Comparison of ENCODE assay signal across 25 cellular contexts in genomic region chr12:99649551-99649950, GRCh38. TPM values are rescaled to one million over a fixed set of nuclear protein-coding genes. Genes with fewer than 3 reads are reported as not detected.
DNase-seq lines count a peak whose midpoint lies in the region; ATAC-seq and TF ChIP-seq lines count a peak whose summit lies in the region.
"Had no signal": no experiment of that assay in that cellular context is flagged by ENCODE, and none has a peak within 500 bp of the region (broad histone marks: within the 10 kb centered on the region; RNA-seq: fewer than 3 reads in every experiment).

No MANE protein-coding gene starts in this region.

- TF ChIP-seq CTCF in GM23338 (conservative IDR thresholded peaks at IDR 0.05; ENCODE audit: low read depth in 2 of 2) = peak; percentile 12 to 45; a peak in 2 of 4 replicates
- peak; percentile 33 for TF ChIP-seq CTCF in epithelial cell of proximal tubule (conservative IDR thresholded peaks at IDR 0.05; ENCODE audit: low read depth, low read length)
- TF ChIP-seq CTCF in neural progenitor cell (IDR thresholded peaks at IDR 0.05) = peak; percentile 21
- TF ChIP-seq CTCF in chondrocyte (IDR thresholded peaks at IDR 0.05) = no peak

- no peak overlapping the region for H3K27ac ChIP-seq in GM23338 (ENCODE audit: low read depth)
- H3K27ac ChIP-seq in neural progenitor cell = no peak overlapping the region
- H3K27ac ChIP-seq: HL-60 had no signal

- H3K27me3 ChIP-seq in GM23338 (ENCODE audit: insufficient read depth) = no peaks in the 10 kb centered on the region
- no peaks in the 10 kb centered on the region for H3K27me3 ChIP-seq in neural progenitor cell

- H3K4me3 ChIP-seq in GM23338 = no peak overlapping the region
- no peak overlapping the region for H3K4me3 ChIP-seq in epithelial cell of proximal tubule (ENCODE audit: low read depth, low read length)
- H3K4me3 ChIP-seq in neural progenitor cell = no peak overlapping the region
- H3K4me3 ChIP-seq: GM12878, HAP-1 had no signal

- H3K4me1 Mint-ChIP-seq in GM23338 (peaks cover 3% of the 10 kb centered on the region; the same call in 2 of the 3 replicates), neural progenitor cell (no peaks in the 10 kb centered on the region), chondrocyte (ENCODE audit: low read depth) (no peaks in the 10 kb centered on the region)

- H3K4me3 Mint-ChIP-seq in GM23338 (no peak overlapping the region), neural progenitor cell (no peak overlapping the region), chondrocyte (ENCODE audit: unreplicated experiment) (no peak overlapping the region)
- H3K4me3 Mint-ChIP-seq: CD4-positive, alpha-beta T cell had no signal

- H3K36me3 Mint-ChIP-seq in GM23338 (ENCODE audit: low read depth) (no peaks in the 10 kb centered on the region), neural progenitor cell (no peaks in the 10 kb centered on the region), chondrocyte (ENCODE audit: low read depth) (no peaks in the 10 kb centered on the region)

- no peaks in the 10 kb centered on the region for H3K27me3 Mint-ChIP-seq in GM23338 (ENCODE audit: insufficient read depth, low read depth, poor library complexity)
- no peaks in the 10 kb centered on the region for H3K27me3 Mint-ChIP-seq in neural progenitor cell (ENCODE audit: insufficient read depth, low read depth)
- H3K27me3 Mint-ChIP-seq in chondrocyte (ENCODE audit: low read depth) = peaks cover 4% of the 10 kb centered on the region
- H3K27me3 Mint-ChIP-seq: CD4-positive, alpha-beta T cell had no signal

- H3K27ac Mint-ChIP-seq in GM23338 (no peak overlapping the region), neural progenitor cell (no peak overlapping the region), chondrocyte (ENCODE audit: unreplicated experiment) (no peak overlapping the region)
- H3K27ac Mint-ChIP-seq: CD4-positive, alpha-beta T cell had no signal

- H3K4me2 ChIP-seq in GM23338 = no peak overlapping the region
- H3K4me2 ChIP-seq in neural progenitor cell = no peak overlapping the region

- H3K79me2 ChIP-seq in GM23338 (replicated peaks; ENCODE audit: insufficient read depth) = no peaks in the 10 kb centered on the region
- H3K79me2 ChIP-seq in neural progenitor cell (ENCODE audit: low read depth) = no peaks in the 10 kb centered on the region

- H3K9ac ChIP-seq in neural progenitor cell = no peak overlapping the region

- H3F3A ChIP-seq in GM23338 (replicated peaks; ENCODE audit: low read depth) = no peaks in the 10 kb centered on the region
- no peaks in the 10 kb centered on the region for H3F3A ChIP-seq in neural progenitor cell (ENCODE audit: low read depth)

- DNase-seq in GM23338 (ENCODE audit: low spot score) = peak; percentile 6
- DNase-seq in NCI-H187 treated with DMSO at 0.1 percent for 48 hours (lab: John Stamatoyannopoulos, UW) = peak; percentile 32
- DNase-seq in epithelial cell of proximal tubule (ENCODE audit: low read depth) = no peak
- DNase-seq in neural progenitor cell (ENCODE audit: low spot score) = peak; percentile 3
- no peak for DNase-seq in chondrocyte (ENCODE audit: low spot score)
- no peak for DNase-seq in midbrain (lab: John Stamatoyannopoulos, UW)
- no peak for DNase-seq in activated naive CD4-positive, alpha-beta T cell treated with anti-CD3 and anti-CD28 coated beads, Interleukin-2, amount 50 U/mL, for 16 hours
- DNase-seq: Caco-2; CD4-positive, alpha-beta T cell; DMS 273 treated with DMSO at 0.1 percent for 48 hours; DND-41; KBM-7; MM.1S; NCI-H1092 treated with DMSO at 0.1 percent for 48 hours; NCI-H1436 treated with DMSO at 0.1 percent for 48 hours; NCI-H2029 treated with DMSO at 0.1 percent for 48 hours; NCI-H446; NCI-H526; NK-92 treated with Interleukin-12 subunit alpha and Interleukin-12 subunit beta, amount 100 ng/mL, for 24 hours had no signal

- H3K4me1 ChIP-seq in GM23338 (ENCODE audit: insufficient read depth) = no peaks in the 10 kb centered on the region
- no peaks in the 10 kb centered on the region for H3K4me1 ChIP-seq in neural progenitor cell
- H3K4me1 ChIP-seq: Caco-2, HAP-1 had no signal

- no peaks in the 10 kb centered on the region for H3K9me3 ChIP-seq in neural progenitor cell (ENCODE audit: low read depth)
- H3K9me3 ChIP-seq: Caco-2, HAP-1 had no signal

- H3K9me2 ChIP-seq in GM23338 (ENCODE audit: insufficient read depth) = no peaks in the 10 kb centered on the region

- ATAC-seq in GM23338 = peak; percentile 65
- ATAC-seq: GM12878 had no signal

- H4K20me1 ChIP-seq in GM23338 (replicated peaks; ENCODE audit: insufficient read depth) (no peaks in the 10 kb centered on the region), neural progenitor cell (ENCODE audit: low read depth) (no peaks in the 10 kb centered on the region)

- H3K36me3 ChIP-seq in GM23338 (ENCODE audit: insufficient read depth) (no peaks in the 10 kb centered on the region), neural progenitor cell (no peaks in the 10 kb centered on the region)
- H3K36me3 ChIP-seq: HAP-1 had no signal

- H3K9me3 Mint-ChIP-seq in GM23338 = no peaks in the 10 kb centered on the region
- no peaks in the 10 kb centered on the region for H3K9me3 Mint-ChIP-seq in neural progenitor cell
- H3K9me3 Mint-ChIP-seq in chondrocyte (ENCODE audit: low read depth) = no peaks in the 10 kb centered on the region
- H3K9me3 Mint-ChIP-seq: CD4-positive, alpha-beta T cell had no signal

- H2AFZ ChIP-seq in GM23338 (no peak overlapping the region), neural progenitor cell (replicated peaks) (peak overlapping the region; percentile 12)

TF ChIP-seq in GM23338, 12 proteins besides CTCF, POLR2A, EP300 and RAD21 (continues in another document):
- TF ChIP-seq POLR2AphosphoS5 (IDR thresholded peaks at IDR 0.05; ENCODE audit: low read depth) = no peak
- no peak for TF ChIP-seq ZNF331 (CRISPR knock-in tag; IDR thresholded peaks at IDR 0.05; ENCODE audit: low read depth)
- TF ChIP-seq CREB1 (CRISPR knock-in tag; IDR thresholded peaks at IDR 0.05; ENCODE audit: low read depth) = no peak
- TF ChIP-seq ZNF462 (CRISPR knock-in tag; IDR thresholded peaks at IDR 0.05) = no peak
- TF ChIP-seq EZH2 (IDR thresholded peaks at IDR 0.05; ENCODE audit: low read depth, unreplicated experiment) = no peak
- TF ChIP-seq JUNB (IDR thresholded peaks at IDR 0.05; ENCODE audit: unreplicated experiment) = no peak

RNA-seq across cellular contexts. Expression of gene GARIN6, which starts 2.0 kb away (rescaled TPM):
- total RNA-seq in GM23338 (2014; rRNA removed; shearing (Covaris generic)) = not detected in 2 replicates
- 0.44 TPM in 1 of 2 replicates, not detected in the other for polyA plus RNA-seq in GM23338 (2016; fragmentation: Nextera tagmentation; extraction: Ambion mirVana)
- not detected in 2 replicates for total RNA-seq in epithelial cell of proximal tubule
- not detected in 2 replicates for total RNA-seq in neural progenitor cell (ENCODE audit: low replicate concordance)
- not detected in 3 replicates for total RNA-seq in chondrocyte
- total RNA-seq: Caco-2; CD4-positive, alpha-beta T cell; GM12878; HT-29; SK-MEL-5 had no signal
- polyA plus RNA-seq: BJ, GM12878 had no signal

Comparison
In these comparisons a context has a peak if more than half of its experiments do, and no peak if none do; other contexts are left out.
1. DNase-seq: peak in GM23338 (single experiment), NCI-H187 treated with DMSO at 0.1 percent for 48 hours (single experiment) and neural progenitor cell (single experiment); none in epithelial cell of proximal tubule (single experiment), chondrocyte (single experiment), midbrain (single experiment) and activated naive CD4-positive, alpha-beta T cell treated with anti-CD3 and anti-CD28 coated beads, Interleukin-2, amount 50 U/mL, for 16 hours (single experiment).